ENCODE assay signal across 7 cellular contexts in genomic region chr20:30893346-30894314, GRCh38.
DNase-seq lines count a peak whose midpoint lies in the region; TF ChIP-seq lines count a peak whose summit lies in the region.
"Not testable (repeated sequence)": the region's sequence is repeated elsewhere in the genome, so short reads cannot be mapped to it uniquely, and the experiment has no call there.

No MANE protein-coding gene starts in this region.

- H3K27me3 ChIP-seq in SK-N-SH (ENCODE audit: insufficient read depth): peaks cover 31% of the 10 kb centered on the region; the same call in 1 of the 2 replicates
- peaks cover 20% of the 10 kb centered on the region for H3K27me3 ChIP-seq in iPS DF 6.9 (ENCODE audit: control insufficient read depth, insufficient read depth, low read length)
- not testable (repeated sequence) for H3K27me3 ChIP-seq in osteoblast (ENCODE audit: insufficient read depth, low read length)

- POLR2A ChIA-PET in GM10248 (lab: Yijun Ruan, JAX); SK-N-SH (lab: Yijun Ruan, JAX): not testable (repeated sequence)

- H3K4me2 ChIP-seq in SK-N-SH; osteoblast (ENCODE audit: insufficient read depth, low read length): not testable (repeated sequence)

- H3K4me1 ChIP-seq in SK-N-SH (ENCODE audit: control insufficient read depth in 1 of 2, insufficient read depth in 2 of 2, low read depth in 1 of 2, low read length in 1 of 2); iPS DF 6.9 (ENCODE audit: control insufficient read depth, insufficient read depth, low read length); osteoblast (ENCODE audit: insufficient read depth, low read length): not testable (repeated sequence)

- H3K9me3 ChIP-seq in SK-N-SH; iPS DF 6.9 (ENCODE audit: control insufficient read depth, insufficient read depth, low read length); osteoblast (ENCODE audit: low read depth, low read length): not testable (repeated sequence)

- CTCF ChIA-PET in GM10248 (lab: Yijun Ruan, JAX); SK-N-SH (lab: Yijun Ruan, JAX); activated naive CD4-positive, alpha-beta T cell treated with anti-CD3 and anti-CD28 coated beads, Interleukin-2, amount 10 ng/mL, durations not matched to agents 7 days and 5 days (lab: Charles Lee): not testable (repeated sequence)

- TF ChIP-seq RAD21 in SK-N-SH (IDR thresholded peaks at IDR 0.05; ENCODE audit: low read length): not testable (repeated sequence)

- not testable (repeated sequence) for TF ChIP-seq CTCF in GM10248 (IDR thresholded peaks at IDR 0.05; ENCODE audit: control extremely low read depth, extremely low read depth, low read depth, missing control alignments); HFFc6 (IDR thresholded peaks at IDR 0.05); SK-N-SH (IDR thresholded peaks at IDR 0.05); osteoblast (IDR thresholded peaks at IDR 0.05; ENCODE audit: extremely low read depth, low read depth, low read length)

- H3K4me1 Mint-ChIP-seq in HFFc6 (ENCODE audit: low read depth): peaks cover 17% of the 10 kb centered on the region; the same call in 1 of the 2 replicates
- not testable (repeated sequence) for H3K4me1 Mint-ChIP-seq in activated naive CD4-positive, alpha-beta T cell treated with anti-CD3 and anti-CD28 coated beads, Interleukin-2, amount 10 ng/mL, durations not matched to agents 7 days and 5 days

- DNase-seq in GM10248 (ENCODE audit: extremely low spot score) (peak; percentile 1), SK-N-SH (peak; percentile 28), iPS-NIHi7 (ENCODE audit: extremely low spot score) (peak; percentile 26), osteoblast (ENCODE audit: insufficient read length, low spot score, missing footprints) (peak; percentile 35)
- DNase-seq in HFFc6; activated naive CD4-positive, alpha-beta T cell treated with anti-CD3 and anti-CD28 coated beads, Interleukin-2, amount 10 ng/mL, durations not matched to agents 7 days and 5 days; iPS DF 6.9 (ENCODE audit: low read depth, low spot score): not testable (repeated sequence)

- not testable (repeated sequence) for TF ChIP-seq EP300 in SK-N-SH (IDR thresholded peaks at IDR 0.05; ENCODE audit: borderline replicate concordance in 1 of 2, low read depth in 1 of 2, low read length in 1 of 2)

- H3K4me3 ChIP-seq in SK-N-SH (ENCODE audit: low read depth in 2 of 2, low read length in 1 of 2); osteoblast (ENCODE audit: insufficient read depth, low read length): not testable (repeated sequence)
- H3K4me3 ChIP-seq in iPS DF 6.9 (ENCODE audit: low read length): peak overlapping the region; percentile 45; the same call in 1 of the 2 replicates

- 10% methylated on average over 29 of the region's 48 CpGs for WGBS in SK-N-SH (ENCODE audit: low lambda C conversion rate)
- no CpG with 5 or more reads among the region's 48 CpGs for WGBS in iPS DF 6.9 (ENCODE audit: insufficient coverage, insufficient read length)

- peaks cover 35% of the 10 kb centered on the region for H3K27me3 Mint-ChIP-seq in HFFc6 (ENCODE audit: insufficient read depth)
- peaks cover 52% of the 10 kb centered on the region for H3K27me3 Mint-ChIP-seq in activated naive CD4-positive, alpha-beta T cell treated with anti-CD3 and anti-CD28 coated beads, Interleukin-2, amount 10 ng/mL, durations not matched to agents 7 days and 5 days

- H3K27ac Mint-ChIP-seq in HFFc6: not testable (repeated sequence)
- H3K27ac Mint-ChIP-seq in activated naive CD4-positive, alpha-beta T cell treated with anti-CD3 and anti-CD28 coated beads, Interleukin-2, amount 10 ng/mL, durations not matched to agents 7 days and 5 days: peak overlapping the region; percentile 11

- H3K79me2 ChIP-seq in SK-N-SH (ENCODE audit: insufficient read depth); osteoblast (ENCODE audit: insufficient read depth, low read length): not testable (repeated sequence)

- H3K36me3 Mint-ChIP-seq in HFFc6 (ENCODE audit: low read depth); activated naive CD4-positive, alpha-beta T cell treated with anti-CD3 and anti-CD28 coated beads, Interleukin-2, amount 10 ng/mL, durations not matched to agents 7 days and 5 days: not testable (repeated sequence)

- H3K9me3 Mint-ChIP-seq in HFFc6; activated naive CD4-positive, alpha-beta T cell treated with anti-CD3 and anti-CD28 coated beads, Interleukin-2, amount 10 ng/mL, durations not matched to agents 7 days and 5 days: not testable (repeated sequence)

- H3F3A ChIP-seq in SK-N-SH (replicated peaks; ENCODE audit: insufficient read depth): not testable (repeated sequence)

- not testable (repeated sequence) for H4K20me1 ChIP-seq in SK-N-SH (ENCODE audit: insufficient read depth); osteoblast (ENCODE audit: insufficient read depth, low read length)

- H2AFZ ChIP-seq in SK-N-SH (ENCODE audit: low read depth); osteoblast (ENCODE audit: low read length): not testable (repeated sequence)

- not testable (repeated sequence) for H3K9me2 ChIP-seq in SK-N-SH

- not testable (repeated sequence) for H3K9ac ChIP-seq in SK-N-SH

- not testable (repeated sequence) for H3K36me3 ChIP-seq in SK-N-SH (replicated peaks in 1 of 2; ENCODE audit: control insufficient read depth in 1 of 2, insufficient read depth in 2 of 2, low read length in 1 of 2); iPS DF 6.9 (ENCODE audit: control insufficient read depth, insufficient read depth, low read length); osteoblast (ENCODE audit: insufficient read depth, low read length)

- peak overlapping the region; percentile 53; the same call in 1 of the 2 replicates for H3K4me3 Mint-ChIP-seq in HFFc6
- H3K4me3 Mint-ChIP-seq in activated naive CD4-positive, alpha-beta T cell treated with anti-CD3 and anti-CD28 coated beads, Interleukin-2, amount 10 ng/mL, durations not matched to agents 7 days and 5 days: not testable (repeated sequence)

- H3K27ac ChIP-seq in SK-N-SH (ENCODE audit: low read depth in 2 of 2, low read length in 1 of 2); iPS DF 6.9 (ENCODE audit: low read length); osteoblast (ENCODE audit: low read depth, low read length): not testable (repeated sequence)
